ENCODE assay signal across 33 cellular contexts in genomic region chr3:11055496-11055895, GRCh38.
"Had no signal": no experiment of that assay in that cellular context is flagged by ENCODE, and none has a peak within 500 bp of the region (broad histone marks: within the 10 kb centered on the region; RNA-seq: fewer than 3 reads in every experiment).

No MANE protein-coding gene starts in this region.

- H3K27me3 ChIP-seq: ascending aorta, body of pancreas had no signal

- FAIRE-seq: astrocyte, bronchial epithelial cell had no signal

- H3K4me1 ChIP-seq: adrenal gland, body of pancreas, breast epithelium had no signal

- DNase-seq: activated effector memory CD4-positive, alpha-beta T cell treated with anti-CD3 and anti-CD28 coated beads, Interleukin-2, amount 50 U/mL, for 16 hours; activated effector memory CD4-positive, alpha-beta T cell treated with Interleukin-2 at 50 U/mL for 16 hours; activated gamma-delta T cell; activated gamma-delta T cell treated with Interleukin-2 at 50 U/mL for 16 hours; activated naive CD4-positive, alpha-beta T cell; activated naive CD4-positive, alpha-beta T cell treated with anti-CD3 and anti-CD28 coated beads for 36 hours; activated naive CD4-positive, alpha-beta T cell treated with anti-CD3 and anti-CD28 coated beads, Interleukin-2, amount 10 ng/mL, durations not matched to agents 7 days and 5 days; activated naive CD4-positive, alpha-beta T cell treated with anti-CD3 and anti-CD28 coated beads, Interleukin-2, amount 50 U/mL, for 16 hours; activated naive CD4-positive, alpha-beta T cell treated with Interleukin-2 at 50 U/mL for 16 hours; activated naive CD8-positive, alpha-beta T cell treated with anti-CD3 and anti-CD28 coated beads for 36 hours; activated naive CD8-positive, alpha-beta T cell treated with anti-CD3 and anti-CD28 coated beads, Interleukin-2, amount 10 ng/mL, durations not matched to agents 7 days and 5 days; activated naive CD8-positive, alpha-beta T cell treated with anti-CD3 and anti-CD28 coated beads, Interleukin-2, amount 50 U/mL, for 24 hours; activated T-cell treated with anti-CD3 and anti-CD28 coated beads, Interleukin-2, amount 50 U/mL, for 24 hours; activated T-cell treated with anti-CD3 and anti-CD28 coated beads, Interleukin-2, amount 50 U/mL, for 4 hours; activated T-cell treated with anti-CD3 and anti-CD28 coated beads, Interleukin-2, amount 50 U/mL, for 48 hours; activated T-cell treated with anti-CD3 and anti-CD28 coated beads, Interleukin-2, amount 50 U/mL, for 72 hours; adrenal gland; amniotic stem cell; amygdala; anterior cingulate cortex; aorta; body of pancreas; brain microvascular endothelial cell; caudate nucleus; central memory CD4-positive, alpha-beta T cell; cerebellar nuclear complex had no signal

- H3K27ac ChIP-seq: adrenal gland, ascending aorta, body of pancreas, brain microvascular endothelial cell, breast epithelium, cardiac muscle cell had no signal

- ATAC-seq: activated naive CD4-positive, alpha-beta T cell treated with anti-CD3 and anti-CD28 coated beads, Interleukin-2, amount 50 U/mL, for 72 hours; activated naive CD8-positive, alpha-beta T cell treated with anti-CD3 and anti-CD28 coated beads, Interleukin-2, amount 50 U/mL, for 24 hours; activated T-cell treated with anti-CD3 and anti-CD28 coated beads, Interleukin-2, amount 50 U/mL, for 4 hours; activated T-cell treated with anti-CD3 and anti-CD28 coated beads, Interleukin-2, amount 50 U/mL, for 72 hours; activated T-helper 17 cell treated with anti-CD3 and anti-CD28 coated beads, Interleukin-2, amount 50 U/mL, for 72 hours; body of pancreas had no signal

- H3K36me3 ChIP-seq: adrenal gland, ascending aorta, brain microvascular endothelial cell, breast epithelium, cardiac muscle cell had no signal

- H3K4me3 ChIP-seq: adrenal gland, ascending aorta, body of pancreas, breast epithelium, cardiac muscle cell had no signal

- H3K9me3 ChIP-seq: adrenal gland, ascending aorta, body of pancreas, breast epithelium had no signal
